ENCODE assay signal across 17 cellular contexts in genomic region chr3:121796970-121797369, GRCh38.
"Had no signal": no experiment of that assay in that cellular context is flagged by ENCODE, and none has a peak within 500 bp of the region (broad histone marks: within the 10 kb centered on the region; RNA-seq: fewer than 3 reads in every experiment).

No MANE protein-coding gene starts in this region.

- H3K4me3 ChIP-seq: colonic mucosa, hepatocyte, sigmoid colon, spleen, thoracic aorta, upper lobe of left lung had no signal

- ATAC-seq: foreskin keratinocyte; left lobe of liver; natural killer cell treated with Interleukin-12 subunit alpha and Interleukin-12 subunit beta and Interleukin-15 and Interleukin-18, amount 100 ng/mL, for 72 hours; stimulated activated naive B cell treated with anti-CD40 and anti-IgM and Interleukin-4, amounts not matched to agents 10 μg/mL and 1 μg/mL and 100 μg/mL, for 72 hours had no signal

- DNase-seq: activated CD4-positive, alpha-beta T cell treated with anti-CD3 and anti-CD28 coated beads, Interleukin-2, amount 50 U/mL, for 4 hours; activated naive CD4-positive, alpha-beta T cell; activated naive CD8-positive, alpha-beta T cell treated with anti-CD3 and anti-CD28 coated beads, Interleukin-2, amount 10 ng/mL, durations not matched to agents 7 days and 5 days; activated T-cell treated with anti-CD3 and anti-CD28 coated beads for 4 hours; caudate nucleus; colonic mucosa; foreskin keratinocyte; sigmoid colon; spleen; stimulated activated CD4-positive, alpha-beta T cell treated with anti-CD3 and anti-CD28 coated beads, Interleukin-4, amount 100 ng/mL, for 4 hours; stimulated activated naive B cell treated with anti-CD40 and anti-IgM and Interleukin-4, amounts not matched to agents 10 μg/mL and 1 μg/mL and 100 μg/mL, for 72 hours; T-helper 2 cell; upper lobe of left lung had no signal
